Comparison of ENCODE assay signal across 1 cellular context in the genomic region with DNA sequence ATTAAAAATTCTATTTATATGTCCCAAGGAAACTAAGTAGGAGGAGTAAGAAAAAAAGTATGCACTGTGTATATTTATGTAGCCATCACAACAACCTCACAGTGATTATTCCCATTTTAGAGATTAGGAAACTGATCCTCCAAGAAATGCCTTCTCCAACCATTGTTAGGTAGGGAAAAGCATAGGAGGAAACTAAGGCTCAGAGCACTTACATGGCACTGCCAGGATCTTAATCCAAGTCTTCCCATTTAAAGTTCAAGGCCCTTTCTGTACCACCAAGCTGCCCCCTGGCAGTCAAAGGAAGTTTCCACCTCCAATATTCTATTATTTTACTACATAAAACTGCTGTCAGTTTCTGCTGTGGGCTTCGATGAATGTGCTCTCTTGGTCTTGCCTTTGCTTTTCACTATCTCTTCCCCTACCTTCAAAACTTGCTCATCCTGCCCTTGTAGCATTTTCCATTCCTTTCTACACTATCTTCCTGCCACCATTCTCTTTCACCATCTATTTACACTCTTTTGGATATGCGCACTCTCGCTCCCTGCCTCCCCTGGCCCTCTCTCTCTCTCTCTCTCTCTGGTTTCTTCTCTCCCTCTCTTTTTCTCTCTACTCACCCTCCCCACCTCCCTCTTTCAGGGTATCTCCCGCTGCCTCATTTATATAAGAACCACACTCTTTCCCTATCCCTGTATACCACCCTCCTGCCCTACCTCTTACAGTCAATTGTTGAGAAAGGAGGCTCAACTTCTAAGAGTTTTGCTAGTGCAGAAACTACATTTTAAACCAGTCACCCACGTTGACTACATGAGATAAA.
TF ChIP-seq lines count a peak whose summit lies in the region.

No MANE protein-coding gene starts in this region.

TF ChIP-seq in HEK293, 187 proteins besides CTCF, POLR2A, EP300 and RAD21 (continued from another document):
- TF ChIP-seq ZNF529 (tag by site-specific recombination; IDR thresholded peaks at IDR 0.05; ENCODE audit: insufficient replicate concordance) (no peak), TCF7L2 (IDR thresholded peaks at IDR 0.05; ENCODE audit: borderline replicate concordance, low read depth, low read length) (no peak)
- TF ChIP-seq, protein P1, sequence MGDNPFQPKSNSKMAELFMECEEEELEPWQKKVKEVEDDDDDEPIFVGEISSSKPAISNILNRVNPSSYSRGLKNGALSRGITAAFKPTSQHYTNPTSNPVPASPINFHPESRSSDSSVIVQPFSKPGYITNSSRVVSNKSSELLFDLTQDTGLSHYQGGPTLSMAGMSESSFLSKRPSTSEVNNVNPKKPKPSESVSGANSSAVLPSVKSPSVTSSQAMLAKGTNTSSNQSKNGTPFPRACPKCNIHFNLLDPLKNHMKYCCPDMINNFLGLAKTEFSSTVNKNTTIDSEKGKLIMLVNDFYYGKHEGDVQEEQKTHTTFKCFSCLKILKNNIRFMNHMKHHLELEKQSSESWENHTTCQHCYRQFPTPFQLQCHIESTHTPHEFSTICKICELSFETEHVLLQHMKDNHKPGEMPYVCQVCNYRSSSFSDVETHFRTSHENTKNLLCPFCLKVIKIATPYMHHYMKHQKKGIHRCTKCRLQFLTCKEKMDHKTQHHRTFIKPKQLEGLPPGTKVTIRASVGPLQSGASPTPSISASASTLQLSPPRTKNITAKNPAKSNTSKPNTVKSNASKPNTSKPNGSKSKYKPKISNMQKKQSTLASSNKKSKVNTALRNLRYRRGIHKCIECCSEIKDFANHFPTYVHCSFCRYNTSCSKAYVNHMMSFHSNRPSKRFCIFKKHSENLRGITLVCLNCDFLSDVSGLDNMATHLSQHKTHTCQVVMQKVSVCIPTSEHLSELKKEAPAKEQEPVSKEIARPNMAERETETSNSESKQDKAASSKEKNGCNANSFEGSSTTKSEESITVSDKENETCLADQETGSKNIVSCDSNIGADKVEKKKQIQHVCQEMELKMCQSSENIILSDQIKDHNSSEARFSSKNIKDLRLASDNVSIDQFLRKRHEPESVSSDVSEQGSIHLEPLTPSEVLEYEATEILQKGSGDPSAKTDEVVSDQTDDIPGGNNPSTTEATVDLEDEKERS (tag by site-specific recombination; IDR thresholded peaks at IDR 0.05) = 0 out of 2 replicates have a peak, but pooled peaks have one; percentile 12
- TF ChIP-seq, protein P2, sequence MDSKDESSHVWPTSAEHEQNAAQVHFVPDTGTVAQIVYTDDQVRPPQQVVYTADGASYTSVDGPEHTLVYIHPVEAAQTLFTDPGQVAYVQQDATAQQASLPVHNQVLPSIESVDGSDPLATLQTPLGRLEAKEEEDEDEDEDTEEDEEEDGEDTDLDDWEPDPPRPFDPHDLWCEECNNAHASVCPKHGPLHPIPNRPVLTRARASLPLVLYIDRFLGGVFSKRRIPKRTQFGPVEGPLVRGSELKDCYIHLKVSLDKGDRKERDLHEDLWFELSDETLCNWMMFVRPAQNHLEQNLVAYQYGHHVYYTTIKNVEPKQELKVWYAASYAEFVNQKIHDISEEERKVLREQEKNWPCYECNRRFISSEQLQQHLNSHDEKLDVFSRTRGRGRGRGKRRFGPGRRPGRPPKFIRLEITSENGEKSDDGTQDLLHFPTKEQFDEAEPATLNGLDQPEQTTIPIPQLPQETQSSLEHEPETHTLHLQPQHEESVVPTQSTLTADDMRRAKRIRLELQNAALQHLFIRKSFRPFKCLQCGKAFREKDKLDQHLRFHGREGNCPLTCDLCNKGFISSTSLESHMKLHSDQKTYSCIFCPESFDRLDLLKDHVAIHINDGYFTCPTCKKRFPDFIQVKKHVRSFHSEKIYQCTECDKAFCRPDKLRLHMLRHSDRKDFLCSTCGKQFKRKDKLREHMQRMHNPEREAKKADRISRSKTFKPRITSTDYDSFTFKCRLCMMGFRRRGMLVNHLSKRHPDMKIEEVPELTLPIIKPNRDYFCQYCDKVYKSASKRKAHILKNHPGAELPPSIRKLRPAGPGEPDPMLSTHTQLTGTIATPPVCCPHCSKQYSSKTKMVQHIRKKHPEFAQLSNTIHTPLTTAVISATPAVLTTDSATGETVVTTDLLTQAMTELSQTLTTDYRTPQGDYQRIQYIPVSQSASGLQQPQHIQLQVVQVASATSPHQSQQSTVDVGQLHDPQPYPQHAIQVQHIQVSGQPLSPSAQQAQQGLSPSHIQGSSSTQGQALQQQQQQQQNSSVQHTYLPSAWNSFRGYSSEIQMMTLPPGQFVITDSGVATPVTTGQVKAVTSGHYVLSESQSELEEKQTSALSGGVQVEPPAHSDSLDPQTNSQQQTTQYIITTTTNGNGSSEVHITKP (tag by site-specific recombination; IDR thresholded peaks at IDR 0.05) = 0 out of 2 replicates have a peak, but pooled peaks have one; percentile 7
